Comparison of ENCODE assay signal across 12 cellular contexts in the genomic region with DNA sequence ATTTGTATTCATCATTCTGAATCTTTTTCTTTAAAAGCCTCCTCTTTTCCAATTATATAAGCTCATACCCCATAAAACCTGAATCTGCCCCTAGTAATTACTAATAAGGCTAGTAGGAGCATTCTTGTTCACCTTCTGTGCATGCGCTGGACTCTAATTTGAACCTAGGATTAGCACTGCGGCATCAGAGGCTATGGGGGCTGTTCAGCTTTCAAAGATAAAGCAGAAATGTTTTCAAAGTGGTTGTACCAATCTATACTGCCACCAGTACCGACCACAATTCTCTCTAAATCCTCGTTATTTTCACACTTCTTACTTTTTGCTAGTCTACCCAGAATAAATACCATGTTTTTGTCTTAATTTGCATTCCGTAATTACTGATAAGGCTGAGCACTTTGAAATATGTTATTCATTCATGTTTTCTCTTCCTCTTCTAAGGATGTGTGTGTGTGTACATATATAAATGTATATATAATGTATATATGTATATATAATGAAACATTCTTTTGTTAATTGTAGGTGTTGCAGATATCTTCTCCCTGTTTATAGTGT. TPM values are rescaled to one million over a fixed set of nuclear protein-coding genes. Genes with fewer than 3 reads are reported as not detected.
DNase-seq lines count a peak whose midpoint lies in the region; ATAC-seq and TF ChIP-seq lines count a peak whose summit lies in the region.
"Had no signal": no experiment of that assay in that cellular context is flagged by ENCODE, and none has a peak within 500 bp of the region (broad histone marks: within the 10 kb centered on the region; RNA-seq: fewer than 3 reads in every experiment).

No MANE protein-coding gene starts in this region.

- CTCF ChIA-PET in activated CD8-positive, alpha-beta T cell treated with anti-CD3 and anti-CD28 coated beads, Interleukin-2, amount 10 ng/mL, durations not matched to agents 7 days and 5 days (lab: Charles Lee) = interaction anchor here (1.1 to 2.6 kb wide), 4 partner anchors 10 to 132 kb away, joined by 3 to 51 read pairs (median 7); no protein-coding TSS in a partner anchor

- H3K4me3 Mint-ChIP-seq in CD4-positive, CD25-positive, alpha-beta regulatory T cell = peak overlapping the region; percentile 97 to 99 (median 98)
- H3K4me3 Mint-ChIP-seq in HFFc6 = peak overlapping the region; percentile 93
- H3K4me3 Mint-ChIP-seq in activated CD8-positive, alpha-beta T cell treated with anti-CD3 and anti-CD28 coated beads, Interleukin-2, amount 10 ng/mL, durations not matched to agents 7 days and 5 days = peak overlapping the region; percentile 97
- H3K4me3 Mint-ChIP-seq in naive thymus-derived CD8-positive, alpha-beta T cell = peak overlapping the region in 8 of 10 donors; percentile 3 to 96 (median 36)
- no peak overlapping the region for H3K4me3 Mint-ChIP-seq in endothelial cell (ENCODE audit: unreplicated experiment)

- H3K4me1 Mint-ChIP-seq in CD4-positive, CD25-positive, alpha-beta regulatory T cell = peaks cover 9 to 47% (median 32%) of the 10 kb centered on the region in 4 donors
- H3K4me1 Mint-ChIP-seq in HFFc6 (ENCODE audit: low read depth) (peaks cover 40% of the 10 kb centered on the region), endothelial cell (ENCODE audit: unreplicated experiment) (peaks cover 21% of the 10 kb centered on the region)
- H3K4me1 Mint-ChIP-seq in activated CD8-positive, alpha-beta T cell treated with anti-CD3 and anti-CD28 coated beads, Interleukin-2, amount 10 ng/mL, durations not matched to agents 7 days and 5 days (ENCODE audit: low read depth) = peaks cover 24% of the 10 kb centered on the region
- peaks cover 13 to 41% (median 30%) of the 10 kb centered on the region in 4 donors for H3K4me1 Mint-ChIP-seq in naive thymus-derived CD8-positive, alpha-beta T cell

- peaks cover 3% of the 10 kb centered on the region for H3K36me3 ChIP-seq in CD4-positive, CD25-positive, alpha-beta regulatory T cell (ENCODE audit: control insufficient read depth, insufficient read depth, low read length)
- H3K36me3 ChIP-seq: cardiac muscle cell had no signal

- peaks cover 0 to 2% (median 0%) of the 10 kb centered on the region in 7 donors for H3K9me3 Mint-ChIP-seq in CD4-positive, CD25-positive, alpha-beta regulatory T cell
- no peaks in the 10 kb centered on the region for H3K9me3 Mint-ChIP-seq in HFFc6
- no peaks in the 10 kb centered on the region for H3K9me3 Mint-ChIP-seq in activated CD8-positive, alpha-beta T cell treated with anti-CD3 and anti-CD28 coated beads, Interleukin-2, amount 10 ng/mL, durations not matched to agents 7 days and 5 days (ENCODE audit: insufficient read depth)
- no peaks in the 10 kb centered on the region for H3K9me3 Mint-ChIP-seq in naive thymus-derived CD8-positive, alpha-beta T cell
- no peaks in the 10 kb centered on the region for H3K9me3 Mint-ChIP-seq in endothelial cell (ENCODE audit: unreplicated experiment)
- H3K9me3 Mint-ChIP-seq: stimulated activated naive B cell treated with anti-CD40 and anti-IgM and Interleukin-4, amounts not matched to agents 10 μg/mL and 1 μg/mL and 100 μg/mL, for 72 hours had no signal

- H3K27ac Mint-ChIP-seq in CD4-positive, CD25-positive, alpha-beta regulatory T cell = peak overlapping the region in 1 of 3 donors; percentile 96
- peak overlapping the region; percentile 98 for H3K27ac Mint-ChIP-seq in HFFc6
- H3K27ac Mint-ChIP-seq in activated CD8-positive, alpha-beta T cell treated with anti-CD3 and anti-CD28 coated beads, Interleukin-2, amount 10 ng/mL, durations not matched to agents 7 days and 5 days = no peak overlapping the region
- H3K27ac Mint-ChIP-seq in naive thymus-derived CD8-positive, alpha-beta T cell = peak overlapping the region in 6 of 10 donors; percentile 25 to 95 (median 74)
- no peak overlapping the region for H3K27ac Mint-ChIP-seq in endothelial cell (ENCODE audit: unreplicated experiment)

- no peaks in the 10 kb centered on the region for H3K9me3 ChIP-seq in CD4-positive, CD25-positive, alpha-beta regulatory T cell (ENCODE audit: control insufficient read depth in 2 of 2, low read length in 2 of 2)

- no peak for DNase-seq in CD4-positive, CD25-positive, alpha-beta regulatory T cell
- DNase-seq in HFFc6 = no peak
- no peak for DNase-seq in activated CD8-positive, alpha-beta T cell treated with anti-CD3 and anti-CD28 coated beads, Interleukin-2, amount 10 ng/mL, durations not matched to agents 7 days and 5 days
- DNase-seq in naive thymus-derived CD8-positive, alpha-beta T cell = no peak
- no peak for DNase-seq in coronary artery (ENCODE audit: low spot score)
- DNase-seq in endothelial cell (ENCODE audit: low spot score) = no peak
- DNase-seq: stimulated activated naive B cell treated with anti-CD40 and anti-IgM and Interleukin-4, amounts not matched to agents 10 μg/mL and 1 μg/mL and 100 μg/mL, for 72 hours had no signal

- peaks cover 6% of the 10 kb centered on the region for H3K27me3 Mint-ChIP-seq in CD4-positive, CD25-positive, alpha-beta regulatory T cell
- H3K27me3 Mint-ChIP-seq in HFFc6 (ENCODE audit: insufficient read depth) (no peaks in the 10 kb centered on the region; the same call in 1 of the 2 replicates), endothelial cell (ENCODE audit: unreplicated experiment) (peaks cover 5% of the 10 kb centered on the region)
- no peaks in the 10 kb centered on the region for H3K27me3 Mint-ChIP-seq in activated CD8-positive, alpha-beta T cell treated with anti-CD3 and anti-CD28 coated beads, Interleukin-2, amount 10 ng/mL, durations not matched to agents 7 days and 5 days (ENCODE audit: low read depth)
- no peaks in the 10 kb centered on the region for H3K27me3 Mint-ChIP-seq in naive thymus-derived CD8-positive, alpha-beta T cell
- H3K27me3 Mint-ChIP-seq: stimulated activated naive B cell treated with anti-CD40 and anti-IgM and Interleukin-4, amounts not matched to agents 10 μg/mL and 1 μg/mL and 100 μg/mL, for 72 hours had no signal

- POLR2A ChIA-PET in activated CD8-positive, alpha-beta T cell treated with anti-CD3 and anti-CD28 coated beads, Interleukin-2, amount 10 ng/mL, durations not matched to agents 7 days and 5 days (lab: Charles Lee) = no interaction called here
- POLR2A ChIA-PET in naive thymus-derived CD8-positive, alpha-beta T cell (lab: Charles Lee) = no interaction called here

- peaks cover 33% of the 10 kb centered on the region for H3K4me1 ChIP-seq in CD4-positive, CD25-positive, alpha-beta regulatory T cell (ENCODE audit: control insufficient read depth, insufficient read depth, low read length, poor library complexity, severe bottlenecking)

- TF ChIP-seq CTCF in HFFc6 (IDR thresholded peaks at IDR 0.05) = no peak
- TF ChIP-seq CTCF in coronary artery (IDR thresholded peaks at IDR 0.05) = no peak
- no peak for TF ChIP-seq CTCF in endothelial cell (IDR thresholded peaks at IDR 0.05; ENCODE audit: unreplicated experiment)

- H3K27ac ChIP-seq in CD4-positive, CD25-positive, alpha-beta regulatory T cell (ENCODE audit: insufficient read depth, low read length, poor library complexity, severe bottlenecking) = peak overlapping the region; percentile 33
- no peak overlapping the region for H3K27ac ChIP-seq in coronary artery

- no peak for ATAC-seq in CD4-positive, CD25-positive, alpha-beta regulatory T cell (ENCODE audit: low read depth in 2 of 2)
- ATAC-seq in activated CD8-positive, alpha-beta T cell treated with anti-CD3 and anti-CD28 coated beads, Interleukin-2, amount 10 ng/mL, durations not matched to agents 7 days and 5 days = no peak
- no peak for ATAC-seq in naive thymus-derived CD8-positive, alpha-beta T cell
- no peak for ATAC-seq in GM21526 (IDR thresholded peaks at IDR 0.05; ENCODE audit: low FRiP score, unreplicated experiment)
- ATAC-seq in HG02973 (IDR thresholded peaks at IDR 0.05; ENCODE audit: unreplicated experiment) = no peak
- ATAC-seq: Panc1; stimulated activated naive B cell treated with anti-CD40 and anti-IgM and Interleukin-4, amounts not matched to agents 10 μg/mL and 1 μg/mL and 100 μg/mL, for 72 hours had no signal

- peaks cover 4% of the 10 kb centered on the region for H3K36me3 Mint-ChIP-seq in CD4-positive, CD25-positive, alpha-beta regulatory T cell
- H3K36me3 Mint-ChIP-seq in HFFc6 (ENCODE audit: low read depth) = peaks cover 1% of the 10 kb centered on the region; the same call in 1 of the 2 replicates
- peaks cover 6% of the 10 kb centered on the region for H3K36me3 Mint-ChIP-seq in activated CD8-positive, alpha-beta T cell treated with anti-CD3 and anti-CD28 coated beads, Interleukin-2, amount 10 ng/mL, durations not matched to agents 7 days and 5 days (ENCODE audit: low read depth)
- H3K36me3 Mint-ChIP-seq in naive thymus-derived CD8-positive, alpha-beta T cell = peaks cover 0 to 8% (median 3%) of the 10 kb centered on the region in 3 donors
- no peaks in the 10 kb centered on the region for H3K36me3 Mint-ChIP-seq in endothelial cell (ENCODE audit: low read depth, unreplicated experiment)

- peak overlapping the region; percentile 31 for H3K4me3 ChIP-seq in CD4-positive, CD25-positive, alpha-beta regulatory T cell (ENCODE audit: low read depth, low read length)
- H3K4me3 ChIP-seq in coronary artery = no peak overlapping the region
- H3K4me3 ChIP-seq: lung had no signal

- no peaks in the 10 kb centered on the region for H3K27me3 ChIP-seq in CD4-positive, CD25-positive, alpha-beta regulatory T cell (ENCODE audit: control insufficient read depth, insufficient read depth, low read length)
- H3K27me3 ChIP-seq: cardiac muscle cell had no signal

RNA-seq across cellular contexts. Expression of gene DDX59, which starts 1.6 kb away (rescaled TPM):
- total RNA-seq in CD4-positive, CD25-positive, alpha-beta regulatory T cell = 25.9 TPM
- polyA plus RNA-seq in CD4-positive, CD25-positive, alpha-beta regulatory T cell = 10 to 100 TPM; 15.7 to 29.2 (median 24.0) TPM
- 10 to 100 TPM; 13.2 to 17.3 (median 14.6) TPM for total RNA-seq in HFFc6 (2021; fragmentation: NEBNext Ultra II Directional; extraction: Animal tissue kit (Norgen Biotek cat#: 25700))
- total RNA-seq in activated CD8-positive, alpha-beta T cell treated with anti-CD3 and anti-CD28 coated beads, Interleukin-2, amount 10 ng/mL, durations not matched to agents 7 days and 5 days = 10 to 100 TPM; 24.1 to 27.8 TPM
- total RNA-seq in naive thymus-derived CD8-positive, alpha-beta T cell = 10 to 100 TPM; 38.8 to 41.3 TPM
- polyA plus RNA-seq in naive thymus-derived CD8-positive, alpha-beta T cell = 10 to 100 TPM; 10.0 to 20.9 (median 12.0) TPM
- total RNA-seq in endothelial cell (ENCODE audit: unreplicated experiment) = 20.1 TPM

RNA-seq across cellular contexts. Expression of gene KIF14, which starts 50.8 kb away (rescaled TPM):
- 0.59 TPM for total RNA-seq in CD4-positive, CD25-positive, alpha-beta regulatory T cell
- polyA plus RNA-seq in CD4-positive, CD25-positive, alpha-beta regulatory T cell = under 1 TPM; 0.10 to 0.44 (median 0.17) TPM
- 10 to 100 TPM in 5 of 6 experiments, 1 to 10 TPM in 1; 5.3 to 12.5 (median 11.4) TPM for total RNA-seq in HFFc6 (2021; fragmentation: NEBNext Ultra II Directional; extraction: Animal tissue kit (Norgen Biotek cat#: 25700))
- 10 to 100 TPM; 34.1 to 35.8 TPM for total RNA-seq in activated CD8-positive, alpha-beta T cell treated with anti-CD3 and anti-CD28 coated beads, Interleukin-2, amount 10 ng/mL, durations not matched to agents 7 days and 5 days
- under 1 TPM; 0.05 to 0.10 TPM for total RNA-seq in naive thymus-derived CD8-positive, alpha-beta T cell
- not detected for polyA plus RNA-seq in naive thymus-derived CD8-positive, alpha-beta T cell
- 3.8 TPM for total RNA-seq in endothelial cell (ENCODE audit: unreplicated experiment)

Comparison
In these comparisons a context has a peak if more than half of its experiments do, and no peak if none do; other contexts are left out.
1. H3K27ac Mint-ChIP-seq: peak in HFFc6 (single experiment) and naive thymus-derived CD8-positive, alpha-beta T cell (6 of 10); none in activated CD8-positive, alpha-beta T cell treated with anti-CD3 and anti-CD28 coated beads, Interleukin-2, amount 10 ng/mL, durations not matched to agents 7 days and 5 days (single experiment) and endothelial cell (single experiment).